In genomic region chr5:159106569-159107282, GRCh38 we compare ENCODE assay signal across 8 cellular contexts. TPM values are rescaled to one million over a fixed set of nuclear protein-coding genes. Genes with fewer than 3 reads are reported as not detected.
DNase-seq lines count a peak whose midpoint lies in the region; ATAC-seq, FAIRE-seq and TF ChIP-seq lines count a peak whose summit lies in the region.

No MANE protein-coding gene starts in this region.

- ATAC-seq in HG02610 (IDR thresholded peaks at IDR 0.05; ENCODE audit: unreplicated experiment) (peak; percentile 54), HepG2 (peak; percentile 96)
- peak; percentile 76 to 82 for ATAC-seq in activated CD4-positive, CD25-positive, alpha-beta regulatory T cell treated with anti-CD3 and anti-CD28 coated beads, Interleukin-2, amount 50 U/mL, for 24 hours

- peaks cover 3% of the 10 kb centered on the region for H3K36me3 Mint-ChIP-seq in chondrocyte (ENCODE audit: low read depth)

- POLR2A ChIA-PET in HepG2 (lab: Yijun Ruan, JAX) = no interaction called here

- peak overlapping the region; percentile 90 for H3K27ac Mint-ChIP-seq in chondrocyte (ENCODE audit: unreplicated experiment)

- intact Hi-C loops in HepG2 (cut with micrococcal nuclease; ENCODE audit: unreplicated experiment) = loop anchor here (1.0 to 2.0 kb wide), 4 partner anchors 411 to 1344 kb away; no protein-coding TSS in a partner anchor

- DNase-seq in NCI-H2029 (lab: John Stamatoyannopoulos, UW) = peak; percentile 5
- no peak for DNase-seq in NCI-H2029 treated with DMSO at 0.1 percent for 48 hours (lab: John Stamatoyannopoulos, UW)
- peak; percentile 53 for DNase-seq in NCI-H1694 (lab: John Stamatoyannopoulos, UW)
- peak; percentile 89 for DNase-seq in chondrocyte (ENCODE audit: low spot score)
- peak; percentile 24 for DNase-seq in HepG2 (ENCODE audit: low spot score)
- peak; percentile 59 to 71 for DNase-seq in stimulated activated CD4-positive, alpha-beta T cell treated with anti-CD3 and anti-CD28 coated beads, Interleukin-4, amount 100 ng/mL, for 48 hours (ENCODE audit: low read depth in 2 of 2)

- TF ChIP-seq RAD21 in HepG2 (CRISPR knock-in tag; IDR thresholded peaks at IDR 0.05) = peak; percentile 87

- no peak overlapping the region for H3K4me3 ChIP-seq in HepG2 (replicated peaks in 1 of 3; ENCODE audit: insufficient read depth in 1 of 3, low read depth in 2 of 3, low read length in 3 of 3)

- no peak overlapping the region for H3K27ac ChIP-seq in HepG2 (ENCODE audit: extremely low read length, insufficient read depth, low read length)

- H3K27me3 Mint-ChIP-seq in chondrocyte (ENCODE audit: low read depth) = no peaks in the 10 kb centered on the region

- no peak overlapping the region for H2AFZ ChIP-seq in HepG2 (ENCODE audit: low read length)

- no peaks in the 10 kb centered on the region for H3K36me3 ChIP-seq in HepG2 (replicated peaks in 1 of 2; ENCODE audit: control insufficient read depth in 1 of 2, insufficient read depth in 2 of 2, low read length in 2 of 2)

- no peaks in the 10 kb centered on the region for H3K79me2 ChIP-seq in HepG2 (ENCODE audit: insufficient read depth, low read length)

- H3K9ac ChIP-seq in HepG2 (ENCODE audit: insufficient read depth, low read depth, low read length) = no peak overlapping the region

- peaks cover 37% of the 10 kb centered on the region for H3K4me1 Mint-ChIP-seq in chondrocyte (ENCODE audit: low read depth)

- WGBS in HepG2 (ENCODE audit: low lambda C conversion rate) = 22% methylated on average over 25 of the region's 39 CpGs

- BruUV-seq in HepG2 (replicated peaks; lab: Mats Ljungman, UMichigan) = no TSS peak

- peaks cover 1 to 30% of the 10 kb centered on the region in 2 experiments for H3K27me3 ChIP-seq in HepG2 (ENCODE audit: control insufficient read depth in 1 of 2, insufficient read depth in 2 of 2, low read length in 2 of 2)

- no peaks in the 10 kb centered on the region for H3K4me1 ChIP-seq in HepG2 (ENCODE audit: insufficient read depth, low read length)

- in situ Hi-C loops in HepG2 (cut with HindIII; ENCODE audit: extremely low pct_ligation_motif_present, low pct_unique_long_range_greater_than_20kb) = loop anchor here (5.0 to 10.0 kb wide), 3 partner anchors 409 to 1032 kb away; no protein-coding TSS in a partner anchor

- H3K4me2 ChIP-seq in HepG2 (ENCODE audit: low read depth, low read length) = no peak overlapping the region

- H3K4me3 Mint-ChIP-seq in chondrocyte (ENCODE audit: unreplicated experiment) = peak overlapping the region; percentile 91

- TF ChIP-seq POLR2A in HepG2 (IDR thresholded peaks at IDR 0.05; ENCODE audit: insufficient read depth in 1 of 2, low read depth in 2 of 2, low read length in 2 of 2) = no peak

- no peaks in the 10 kb centered on the region for H3K9me3 Mint-ChIP-seq in chondrocyte (ENCODE audit: low read depth)

- CTCF ChIA-PET in HepG2 (lab: Yijun Ruan, JAX; ENCODE audit: low intra/inter-chr PET ratio, low total read pairs) = interaction anchor here (0.6 to 3.3 kb wide), 5 partner anchors 409 to 1031 kb away, joined by 4 to 37 read pairs (median 8); no protein-coding TSS in a partner anchor

- no peak for FAIRE-seq in HepG2 (lab: Jason Lieb, UNC)

- H3K9me3 ChIP-seq in HepG2 (ENCODE audit: low read length) = no peaks in the 10 kb centered on the region

- peak; percentile 100 for TF ChIP-seq CTCF in chondrocyte (IDR thresholded peaks at IDR 0.05)
- TF ChIP-seq CTCF in HepG2 (CRISPR knock-in tag; IDR thresholded peaks at IDR 0.05) = peak; percentile 90

- H4K20me1 ChIP-seq in HepG2 (ENCODE audit: insufficient read depth, low read length) = no peaks in the 10 kb centered on the region

- no peak for TF ChIP-seq EP300 in HepG2 (IDR thresholded peaks at IDR 0.05; ENCODE audit: low read depth in 2 of 2, low read length in 2 of 2)
- no peak for TF ChIP-seq EP300 in HepG2 (CRISPR knock-in tag; IDR thresholded peaks at IDR 0.05; ENCODE audit: borderline replicate concordance)

TF ChIP-seq in HepG2, 621 proteins besides CTCF, POLR2A, EP300 and RAD21 (continues in another document):
- TF ChIP-seq KDM2A (CRISPR knock-in tag; IDR thresholded peaks at IDR 0.05; ENCODE audit: borderline replicate concordance, low read depth) (peak; percentile 76; the same call in 1 of the 2 replicates), ZNF280B (CRISPR knock-in tag; IDR thresholded peaks at IDR 0.05; ENCODE audit: borderline replicate concordance) (0 out of 2 replicates have a peak, but pooled peaks have one; percentile 35), NFKB2 (CRISPR knock-in tag; IDR thresholded peaks at IDR 0.05; ENCODE audit: borderline replicate concordance) (peak; percentile 39; the same call in 1 of the 2 replicates), STAG1 (CRISPR knock-in tag; IDR thresholded peaks at IDR 0.05) (peak; percentile 96), ZNF337 (CRISPR knock-in tag; IDR thresholded peaks at IDR 0.05; ENCODE audit: borderline replicate concordance, low read depth) (no peak), MTF2 (CRISPR knock-in tag; IDR thresholded peaks at IDR 0.05; ENCODE audit: borderline replicate concordance) (0 out of 2 replicates have a peak, but pooled peaks have one; percentile 28), FOSL2 (CRISPR knock-in tag; IDR thresholded peaks at IDR 0.05) (no peak), REST (IDR thresholded peaks at IDR 0.05; ENCODE audit: borderline replicate concordance in 1 of 2, low read depth in 1 of 2, low read length in 2 of 2) (peak in 1 of 2 experiments; percentile 17; a peak in 2 of 4 replicates)

RNA-seq across cellular contexts. Expression of gene EBF1, which starts 7.0 kb away (rescaled TPM):
- 60.9 to 71.5 TPM (median 67.9 TPM) in 3 replicates for total RNA-seq in chondrocyte
- total RNA-seq in HepG2 (2016; rRNA removed; fragmentation: Illumina TruSeq; extraction: Trizol) = not detected in 2 replicates
- total RNA-seq in HepG2 (2016; cell fraction: cytosol; rRNA removed; fragmentation: Illumina TruSeq; extraction: Trizol; ENCODE audit: low read depth) = not detected in 2 replicates
- total RNA-seq in HepG2 (2016; cell fraction: insoluble cytoplasmic fraction; rRNA removed; fragmentation: Illumina TruSeq; extraction: Trizol) = not detected in 2 replicates
- not detected in 2 replicates for total RNA-seq in HepG2 (2016; cell fraction: membrane; rRNA removed; fragmentation: Illumina TruSeq; extraction: Trizol)
- not detected in 2 replicates for total RNA-seq in HepG2 (2016; cell fraction: nucleus; rRNA removed; fragmentation: Illumina TruSeq; extraction: Trizol)
- polyA plus RNA-seq in HepG2 (2011; rRNA removed) = not detected in 2 replicates
- not detected in 2 replicates for polyA plus RNA-seq in HepG2 (2011; cell fraction: cytosol; rRNA removed)
- polyA plus RNA-seq in HepG2 (2011; cell fraction: nucleus; rRNA removed) = not detected in 2 replicates
- polyA plus RNA-seq in HepG2 (2012) = not detected in 2 replicates
- not detected in 2 replicates for polyA plus RNA-seq in HepG2 (2016; cell fraction: cytosol; fragmentation: Illumina TruSeq; extraction: Trizol; ENCODE audit: low read depth)
- polyA plus RNA-seq in HepG2 (2016; cell fraction: insoluble cytoplasmic fraction; fragmentation: Illumina TruSeq; extraction: Trizol; ENCODE audit: low read depth) = not detected in 2 replicates
- not detected in 2 replicates for polyA plus RNA-seq in HepG2 (2016; cell fraction: membrane; fragmentation: Illumina TruSeq; extraction: Trizol; ENCODE audit: low read depth)
- not detected in 2 replicates for polyA plus RNA-seq in HepG2 (2016; cell fraction: nucleus; fragmentation: Illumina TruSeq; extraction: Trizol; ENCODE audit: insufficient read depth, low read depth)
- 0.14 TPM in 1 of 2 replicates, not detected in the other for polyA minus RNA-seq in HepG2 (2011; rRNA and poly(A)+ RNA removed; ENCODE audit: low replicate concordance)
- not detected in 2 replicates for polyA minus RNA-seq in HepG2 (2011; cell fraction: cytosol; rRNA and poly(A)+ RNA removed)
- not detected in 2 replicates for polyA minus RNA-seq in HepG2 (2011; cell fraction: nucleus; rRNA and poly(A)+ RNA removed)

Comparison
In these comparisons a context has a peak if more than half of its experiments do, and no peak if none do; other contexts are left out.
1. RNA of gene EBF1, which starts 7.0 kb away (total RNA-seq): 60.9 to 71.5 TPM in chondrocyte; not detected in HepG2; every median in the first group is over 10 times any median in the second.
2. Peak in every context shown above with its lines, with median percentiles within 50 percentile points of each other: ATAC-seq.